In the genomic region with DNA sequence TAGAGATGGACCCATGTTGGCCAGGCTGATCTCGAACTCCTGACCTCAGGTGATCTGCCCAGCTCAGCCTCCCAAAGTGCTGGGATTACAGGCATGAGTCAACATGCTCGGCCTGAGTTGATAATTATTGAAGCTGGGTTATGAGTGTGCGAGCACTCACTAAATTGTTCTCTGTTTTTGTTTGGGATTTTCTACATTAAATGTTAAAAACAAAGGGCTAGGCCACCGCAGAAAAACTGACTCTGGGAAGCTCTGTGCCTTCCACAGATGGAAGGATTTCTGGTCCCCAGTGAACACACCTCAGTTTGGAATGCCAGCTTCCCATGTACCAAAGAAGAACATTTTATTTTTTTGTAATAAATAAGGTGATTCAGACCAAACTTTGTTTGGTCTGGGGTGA, we compare ENCODE assay signal across 15 cellular contexts.
DNase-seq lines count a peak whose midpoint lies in the region; ATAC-seq and TF ChIP-seq lines count a peak whose summit lies in the region.
"Had no signal": no experiment of that assay in that cellular context is flagged by ENCODE, and none has a peak within 500 bp of the region (broad histone marks: within the 10 kb centered on the region; RNA-seq: fewer than 3 reads in every experiment).

No MANE protein-coding gene starts in this region.

- DNase-seq in activated naive CD8-positive, alpha-beta T cell treated with anti-CD3 and anti-CD28 coated beads for 36 hours = no peak
- DNase-seq in astrocyte of the hippocampus (ENCODE audit: low read depth, low spot score) = peak; percentile 41
- DNase-seq in mesenchymal stem cell = no peak
- DNase-seq in NCI-H1436 treated with DMSO at 0.1 percent for 48 hours (lab: John Stamatoyannopoulos, UW) = no peak
- no peak for DNase-seq in mucosa of descending colon
- no peak for DNase-seq in NCI-H226
- DNase-seq: ACHN; CD4-positive, CD25-positive, alpha-beta regulatory T cell; DMS53; GF-D8; HCEC 1CT; HFFc6 had no signal

- H2AFZ ChIP-seq in mesenchymal stem cell (ENCODE audit: low read depth, low read length) = no peak overlapping the region

- no peak overlapping the region for H3K9ac ChIP-seq in mesenchymal stem cell (ENCODE audit: low read length)
- H3K9ac ChIP-seq: BLaER1 treated with 17β-estradiol and CSF1 and Interleukin-3, amounts not matched to agents 10 nM and 100 nM had no signal

- H3K27ac Mint-ChIP-seq in activated naive CD8-positive, alpha-beta T cell = peak overlapping the region; percentile 41
- H3K27ac Mint-ChIP-seq in activated naive CD8-positive, alpha-beta T cell treated with anti-CD3 and anti-CD28 coated beads for 36 hours = no peak overlapping the region
- H3K27ac Mint-ChIP-seq: HFFc6 had no signal

- H3K79me1 ChIP-seq in mesenchymal stem cell (replicated peaks; ENCODE audit: low read length, poor library complexity, severe bottlenecking) = peaks cover 9% of the 10 kb centered on the region

- H3K4me2 ChIP-seq in mesenchymal stem cell (ENCODE audit: low read length, poor library complexity, severe bottlenecking) = no peak overlapping the region
- H3K4me2 ChIP-seq: BLaER1 treated with 17β-estradiol and CSF1 and Interleukin-3, amounts not matched to agents 10 nM and 100 nM had no signal

- no peak overlapping the region for H3K18ac ChIP-seq in mesenchymal stem cell (ENCODE audit: low read depth in 1 of 2, low read length in 2 of 2)

- no peak overlapping the region for H4K91ac ChIP-seq in mesenchymal stem cell (ENCODE audit: low read length)

- no peak overlapping the region for H3K14ac ChIP-seq in mesenchymal stem cell (ENCODE audit: low read length in 2 of 2)

- H3K27me3 Mint-ChIP-seq in activated naive CD8-positive, alpha-beta T cell = no peaks in the 10 kb centered on the region
- no peaks in the 10 kb centered on the region for H3K27me3 Mint-ChIP-seq in activated naive CD8-positive, alpha-beta T cell treated with anti-CD3 and anti-CD28 coated beads for 36 hours
- H3K27me3 Mint-ChIP-seq: CD4-positive, CD25-positive, alpha-beta regulatory T cell had no signal

- no peak for TF ChIP-seq CTCF in mucosa of descending colon (IDR thresholded peaks at IDR 0.05)

- H3K4ac ChIP-seq in mesenchymal stem cell (ENCODE audit: low read depth in 1 of 2, low read length in 2 of 2) = no peak overlapping the region

- no peak overlapping the region for H2BK15ac ChIP-seq in mesenchymal stem cell (ENCODE audit: low read depth, poor library complexity, severe bottlenecking)

- intact Hi-C loops in mucosa of descending colon (cut with DNase I, micrococcal nuclease) = no loop called here

- 94% methylated on average over 4 of the region's 4 CpGs for WGBS in mesenchymal stem cell

- H3K4me1 ChIP-seq in mesenchymal stem cell (ENCODE audit: control insufficient read depth, insufficient read depth, low read depth, low read length) = peaks cover 6% of the 10 kb centered on the region
- H3K4me1 ChIP-seq in mucosa of descending colon (ENCODE audit: low read depth) = no peaks in the 10 kb centered on the region

- peaks cover 69% of the 10 kb centered on the region for H3K4me1 Mint-ChIP-seq in activated naive CD8-positive, alpha-beta T cell (ENCODE audit: low read depth)
- H3K4me1 Mint-ChIP-seq in activated naive CD8-positive, alpha-beta T cell treated with anti-CD3 and anti-CD28 coated beads for 36 hours = peaks cover 54% of the 10 kb centered on the region

- no peak overlapping the region for H3K4me3 Mint-ChIP-seq in activated naive CD8-positive, alpha-beta T cell
- H3K4me3 Mint-ChIP-seq in activated naive CD8-positive, alpha-beta T cell treated with anti-CD3 and anti-CD28 coated beads for 36 hours = no peak overlapping the region
- H3K4me3 Mint-ChIP-seq: CD4-positive, CD25-positive, alpha-beta regulatory T cell; HFFc6 had no signal

- no peak overlapping the region for H2BK12ac ChIP-seq in mesenchymal stem cell (ENCODE audit: low read length in 2 of 2)

- no peak overlapping the region for H4K8ac ChIP-seq in mesenchymal stem cell (ENCODE audit: low read length)

- no peaks in the 10 kb centered on the region for H3K9me3 Mint-ChIP-seq in activated naive CD8-positive, alpha-beta T cell (ENCODE audit: low read depth)
- H3K9me3 Mint-ChIP-seq in activated naive CD8-positive, alpha-beta T cell treated with anti-CD3 and anti-CD28 coated beads for 36 hours = no peaks in the 10 kb centered on the region
- H3K9me3 Mint-ChIP-seq: HFFc6 had no signal

- no peak overlapping the region for H2BK120ac ChIP-seq in mesenchymal stem cell (ENCODE audit: low read depth, low read length)

- peaks cover 26% of the 10 kb centered on the region for H3K36me3 Mint-ChIP-seq in activated naive CD8-positive, alpha-beta T cell
- peaks cover 56% of the 10 kb centered on the region for H3K36me3 Mint-ChIP-seq in activated naive CD8-positive, alpha-beta T cell treated with anti-CD3 and anti-CD28 coated beads for 36 hours

- H3K4me3 ChIP-seq in mesenchymal stem cell (ENCODE audit: insufficient read depth in 1 of 2, low read depth in 1 of 2, low read length in 2 of 2) = no peak overlapping the region
- H3K4me3 ChIP-seq in mucosa of descending colon = no peak overlapping the region
- H3K4me3 ChIP-seq: BLaER1 treated with 17β-estradiol and CSF1 and Interleukin-3, amounts not matched to agents 10 nM and 100 nM had no signal

- H3K36me3 ChIP-seq in mesenchymal stem cell (ENCODE audit: control insufficient read depth in 1 of 2, insufficient read depth in 2 of 2, low read depth in 1 of 2, low read length in 2 of 2) (peaks cover 4 to 57% of the 10 kb centered on the region in 2 experiments), mucosa of descending colon (ENCODE audit: low read depth) (no peaks in the 10 kb centered on the region)

- H2AK5ac ChIP-seq in mesenchymal stem cell (ENCODE audit: low read length, severe bottlenecking) = no peak overlapping the region

- H3K9me3 ChIP-seq in mesenchymal stem cell (ENCODE audit: control insufficient read depth, low read length) = no peaks in the 10 kb centered on the region
- H3K9me3 ChIP-seq in mucosa of descending colon = no peaks in the 10 kb centered on the region
- H3K9me3 ChIP-seq: BLaER1 treated with 17β-estradiol and CSF1 and Interleukin-3, amounts not matched to agents 10 nM and 100 nM had no signal

- ATAC-seq in mucosa of descending colon = no peak

- H3K23ac ChIP-seq in mesenchymal stem cell (ENCODE audit: low read length in 2 of 2) = no peak overlapping the region

- H3K27me3 ChIP-seq in mesenchymal stem cell (ENCODE audit: control insufficient read depth in 1 of 2, insufficient read depth in 1 of 2, low read length in 2 of 2) = no peaks in the 10 kb centered on the region
- H3K27me3 ChIP-seq: BLaER1 treated with 17β-estradiol and CSF1 and Interleukin-3, amounts not matched to agents 10 nM and 100 nM had no signal

- no peak overlapping the region for H2BK5ac ChIP-seq in mesenchymal stem cell (ENCODE audit: low read depth, low read length, poor library complexity, severe bottlenecking)

- H3K27ac ChIP-seq in mesenchymal stem cell (ENCODE audit: low read length, poor library complexity, severe bottlenecking) = peak overlapping the region; percentile 14
- H3K27ac ChIP-seq: BLaER1 treated with 17β-estradiol and CSF1 and Interleukin-3, amounts not matched to agents 10 nM and 100 nM; HL-60 had no signal
